Comparison of ENCODE assay signal across 8 cellular contexts in the genomic region with DNA sequence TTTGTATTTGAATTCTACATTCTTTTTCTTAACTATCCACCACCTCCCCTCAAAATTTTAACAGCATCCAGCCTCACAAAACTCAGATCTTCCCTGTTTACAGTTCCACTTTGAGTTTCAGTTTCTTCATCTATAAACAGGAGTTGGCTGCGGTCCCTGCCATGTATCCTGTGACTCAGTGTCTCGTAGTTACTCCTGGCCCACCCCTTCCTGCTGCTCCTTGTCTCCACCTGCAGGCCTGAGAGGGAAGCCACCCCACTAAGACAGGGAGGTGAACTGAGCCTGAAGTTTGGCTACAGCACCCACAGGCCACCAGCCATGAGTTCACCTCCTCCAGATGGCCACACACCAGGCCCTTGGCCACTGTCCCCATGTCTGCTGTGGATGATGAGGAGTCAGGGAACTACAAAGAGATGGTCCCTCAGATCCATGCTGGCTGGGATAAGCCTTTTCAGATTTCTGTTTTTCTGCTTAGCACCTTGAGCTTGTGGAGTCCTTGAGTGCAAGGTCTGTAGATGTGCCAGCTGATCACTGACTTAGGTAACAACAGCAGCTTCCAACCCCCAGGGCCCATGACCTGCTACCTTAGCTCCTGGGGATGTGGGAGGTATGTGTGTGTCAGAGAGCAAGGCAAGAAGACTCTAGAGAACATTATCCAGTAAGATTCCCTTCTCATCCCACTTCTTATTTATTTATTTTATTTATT. TPM values are rescaled to one million over a fixed set of nuclear protein-coding genes. Genes with fewer than 3 reads are reported as not detected.
A peak's percentile ranks its signal among the peaks of the same experiment; 100 is the strongest.
DNase-seq lines count a peak whose midpoint lies in the region; ATAC-seq and TF ChIP-seq lines count a peak whose summit lies in the region.

No MANE protein-coding gene starts in this region.

- TF ChIP-seq POLR2A in body of pancreas (IDR thresholded peaks at IDR 0.05) (no peak), vagina (IDR thresholded peaks at IDR 0.05) (no peak)

- H3K27ac ChIP-seq in RWPE2 (ENCODE audit: poor library complexity, severe bottlenecking) (no peak overlapping the region), body of pancreas (no peak overlapping the region), vagina (no peak overlapping the region)
- H3K27ac ChIP-seq in naive thymus-derived CD4-positive, alpha-beta T cell (ENCODE audit: low read depth, low read length) = no peak overlapping the region

- POLR2A ChIA-PET in naive thymus-derived CD4-positive, alpha-beta T cell (lab: Charles Lee) = no interaction called here

- peak; percentile 45; the same call in 1 of the 3 replicates for ATAC-seq in RWPE2 (ENCODE audit: low read depth)
- ATAC-seq in body of pancreas = peak; percentile 30
- ATAC-seq in naive thymus-derived CD4-positive, alpha-beta T cell = peak; percentile 84

- H3K4me1 Mint-ChIP-seq in naive thymus-derived CD4-positive, alpha-beta T cell = peaks cover 0 to 31% (median 0%) of the 10 kb centered on the region in 7 donors
- H3K4me1 Mint-ChIP-seq in nephron progenitor cell = peaks cover 14% of the 10 kb centered on the region

- peaks cover 0 to 3% (median 0%) of the 10 kb centered on the region in 5 donors for H3K36me3 Mint-ChIP-seq in naive thymus-derived CD4-positive, alpha-beta T cell
- H3K36me3 Mint-ChIP-seq in nephron progenitor cell (ENCODE audit: low read depth) = no peaks in the 10 kb centered on the region

- TF ChIP-seq CTCF in RWPE2 (IDR thresholded peaks at IDR 0.05; ENCODE audit: poor library complexity, severe bottlenecking) = peak; percentile 39
- TF ChIP-seq CTCF in body of pancreas (IDR thresholded peaks at IDR 0.05) = peak in 5 of 7 experiments; percentile 7 to 38 (median 32)
- TF ChIP-seq CTCF in vagina (IDR thresholded peaks at IDR 0.05) = no peak
- no peak for TF ChIP-seq CTCF in nephron progenitor cell (IDR thresholded peaks at IDR 0.05)

- H3K4me1 ChIP-seq in RWPE2 (ENCODE audit: insufficient read depth, poor library complexity, severe bottlenecking) (no peaks in the 10 kb centered on the region), body of pancreas (no peaks in the 10 kb centered on the region), vagina (no peaks in the 10 kb centered on the region)
- no peaks in the 10 kb centered on the region for H3K4me1 ChIP-seq in naive thymus-derived CD4-positive, alpha-beta T cell (ENCODE audit: control insufficient read depth in 2 of 2, insufficient read depth in 2 of 2, low read length in 2 of 2)

- CTCF ChIA-PET in naive thymus-derived CD4-positive, alpha-beta T cell (lab: Charles Lee) = no interaction called here

- H3K27me3 Mint-ChIP-seq in naive thymus-derived CD4-positive, alpha-beta T cell = peaks cover 0 to 4% (median 0%) of the 10 kb centered on the region in 5 donors
- peaks cover 4% of the 10 kb centered on the region for H3K27me3 Mint-ChIP-seq in nephron progenitor cell (ENCODE audit: low read depth, poor library complexity)

- H3K4me3 Mint-ChIP-seq in naive thymus-derived CD4-positive, alpha-beta T cell = peak overlapping the region in 1 of 10 donors; percentile 51
- H3K4me3 Mint-ChIP-seq in nephron progenitor cell = no peak overlapping the region

- no peaks in the 10 kb centered on the region for H3K9me3 Mint-ChIP-seq in naive thymus-derived CD4-positive, alpha-beta T cell
- H3K9me3 Mint-ChIP-seq in nephron progenitor cell = no peaks in the 10 kb centered on the region

- no peaks in the 10 kb centered on the region for H3K36me3 ChIP-seq in RWPE2 (ENCODE audit: low read depth)
- H3K36me3 ChIP-seq in body of pancreas (replicated peaks in 1 of 2; ENCODE audit: insufficient read depth in 1 of 2, low read depth in 2 of 2) = no peaks in the 10 kb centered on the region
- H3K36me3 ChIP-seq in naive thymus-derived CD4-positive, alpha-beta T cell (ENCODE audit: control insufficient read depth in 2 of 3, insufficient read depth in 3 of 3, low read length in 3 of 3) = no peaks in the 10 kb centered on the region
- no peaks in the 10 kb centered on the region for H3K36me3 ChIP-seq in vagina

- DNase-seq in D341Med (ENCODE audit: low spot score) = peak; percentile 49
- peak; percentile 57 for DNase-seq in HCEC 1CT
- DNase-seq in RWPE2 (ENCODE audit: low spot score) = no peak
- peak in 2 of 4 donors; percentile 26 to 48 for DNase-seq in body of pancreas
- peak in 1 of 9 donors; percentile 51 for DNase-seq in naive thymus-derived CD4-positive, alpha-beta T cell
- DNase-seq in vagina (ENCODE audit: extremely low spot score in 2 of 2) = no peak
- DNase-seq in NCI-H226 = no peak
- DNase-seq in nephron progenitor cell = no peak

- intact Hi-C loops in body of pancreas (cut with DNase I) = no loop called here
- intact Hi-C loops in naive thymus-derived CD4-positive, alpha-beta T cell (cut with micrococcal nuclease) = loop anchor here (2.0 to 10.0 kb wide), 6 partner anchors 14 to 546 kb away; partner anchors contain the start of gene GOLGB1 (in 1 of the 2)
- intact Hi-C loops in vagina (cut with DNase I) = no loop called here

- H3K9me3 ChIP-seq in RWPE2 (ENCODE audit: severe bottlenecking) (no peaks in the 10 kb centered on the region), body of pancreas (no peaks in the 10 kb centered on the region), vagina (no peaks in the 10 kb centered on the region)
- no peaks in the 10 kb centered on the region for H3K9me3 ChIP-seq in naive thymus-derived CD4-positive, alpha-beta T cell (ENCODE audit: control insufficient read depth in 2 of 3, low read length in 3 of 3)

- H3K4me3 ChIP-seq in RWPE2 (ENCODE audit: severe bottlenecking) (no peak overlapping the region), body of pancreas (no peak overlapping the region), vagina (no peak overlapping the region)
- H3K4me3 ChIP-seq in naive thymus-derived CD4-positive, alpha-beta T cell (ENCODE audit: low read length) = no peak overlapping the region

- peak overlapping the region in 1 of 9 donors; percentile 87 for H3K27ac Mint-ChIP-seq in naive thymus-derived CD4-positive, alpha-beta T cell
- no peak overlapping the region for H3K27ac Mint-ChIP-seq in nephron progenitor cell

- WGBS in body of pancreas, 2 donors = 47 to 52% methylated on average over 2 of the region's 2 CpGs

- H3K27me3 ChIP-seq in RWPE2 (ENCODE audit: insufficient read depth, poor library complexity, severe bottlenecking) (no peaks in the 10 kb centered on the region), body of pancreas (no peaks in the 10 kb centered on the region), vagina (no peaks in the 10 kb centered on the region)
- H3K27me3 ChIP-seq in naive thymus-derived CD4-positive, alpha-beta T cell (ENCODE audit: control insufficient read depth in 2 of 2, insufficient read depth in 2 of 2, low read length in 2 of 2) = no peaks in the 10 kb centered on the region

RNA-seq across cellular contexts. Expression of gene CD86, which starts 37.5 kb away (rescaled TPM):
- total RNA-seq in body of pancreas = 1 to 10 TPM; 2.9 to 7.6 TPM
- total RNA-seq in naive thymus-derived CD4-positive, alpha-beta T cell = 10 to 100 TPM in 1 of 5 experiments, 1 to 10 TPM in 4; 1.0 to 24.0 (median 2.4) TPM
- polyA plus RNA-seq in naive thymus-derived CD4-positive, alpha-beta T cell = under 1 TPM; 0.07 to 0.24 TPM
- 0.98 TPM for total RNA-seq in vagina

Comparison
In these comparisons a context has a peak if more than half of its experiments do, and no peak if none do; other contexts are left out.
1. DNase-seq: peak in D341Med (single experiment) and HCEC 1CT (single experiment); none in RWPE2 (single experiment), vagina (0 of 2), NCI-H226 (single experiment) and nephron progenitor cell (single experiment).
2. ATAC-seq: peak in every context shown above with its lines; median percentile 84 in naive thymus-derived CD4-positive, alpha-beta T cell; 45 in RWPE2; 30 in body of pancreas.
3. CTCF ChIP-seq: peak in RWPE2 (single experiment) and body of pancreas (5 of 7); none in vagina (0 of 3) and nephron progenitor cell (single experiment).
4. intact Hi-C loops: an anchor here in naive thymus-derived CD4-positive, alpha-beta T cell (2.0 to 10.0 kb wide); none called in body of pancreas and vagina.